Comparison of ENCODE assay signal across 8 cellular contexts in the genomic region with DNA sequence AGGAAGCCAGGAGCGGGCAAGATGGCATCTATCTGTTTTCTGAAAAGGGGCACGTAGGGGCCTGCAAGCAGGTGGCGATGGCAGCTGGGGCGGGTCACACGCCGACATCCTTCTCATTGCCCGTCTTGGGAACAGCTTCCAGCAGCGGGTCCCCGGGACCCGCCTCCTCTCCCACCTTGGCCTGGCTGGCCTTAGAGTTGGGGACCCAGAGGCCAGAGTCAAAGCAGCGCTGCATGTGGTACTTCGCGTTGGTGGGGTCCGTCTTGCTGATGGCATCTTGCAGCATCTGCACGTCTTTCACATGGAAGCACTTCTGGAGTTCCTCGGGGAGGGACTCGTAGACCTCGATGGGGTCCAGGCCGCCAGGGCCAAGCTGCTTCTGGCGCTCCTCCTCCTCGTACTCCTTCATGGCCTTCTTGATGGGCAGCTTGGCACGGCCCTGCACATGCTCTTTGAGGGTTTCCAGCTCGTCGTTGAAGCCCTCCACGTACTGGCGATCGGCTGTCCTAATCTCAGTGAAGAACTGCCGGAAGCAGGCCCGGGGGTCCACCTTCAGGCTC.
"Had no signal": no experiment of that assay in that cellular context is flagged by ENCODE, and none has a peak within 500 bp of the region (broad histone marks: within the 10 kb centered on the region; RNA-seq: fewer than 3 reads in every experiment).

No MANE protein-coding gene starts in this region.

- H3K4me3 ChIP-seq: GM12878 had no signal

- DNase-seq: GDM1, GF-D8 had no signal

- ATAC-seq: GM12878 had no signal

- FAIRE-seq: G401.6, GM12878, GM12891, GM12892, GM18507, GM19239 had no signal
